Comparison of ENCODE assay signal across 13 cellular contexts in genomic region chr17:15659663-15660062, GRCh38. TPM values are rescaled to one million over a fixed set of nuclear protein-coding genes. Genes with fewer than 3 reads are reported as not detected.
DNase-seq lines count a peak whose midpoint lies in the region; ATAC-seq and TF ChIP-seq lines count a peak whose summit lies in the region.
"Had no signal": no experiment of that assay in that cellular context is flagged by ENCODE, and none has a peak within 500 bp of the region (broad histone marks: within the 10 kb centered on the region; RNA-seq: fewer than 3 reads in every experiment).

No MANE protein-coding gene starts in this region.

- H3K4me2 ChIP-seq in Karpas-422 (ENCODE audit: low read depth, low read length, poor library complexity, severe bottlenecking) (no peak overlapping the region), smooth muscle cell (no peak overlapping the region)

- H3K4me3 ChIP-seq in Karpas-422 (ENCODE audit: low read length), result no peak overlapping the region
- no peak overlapping the region for H3K4me3 ChIP-seq in smooth muscle cell
- H3K4me3 ChIP-seq: ascending aorta had no signal

- no peak overlapping the region for H3K9ac ChIP-seq in Karpas-422 (ENCODE audit: low read length)
- H3K9ac ChIP-seq in smooth muscle cell (ENCODE audit: low read depth), result no peak overlapping the region

- TF ChIP-seq CTCF in smooth muscle cell (IDR thresholded peaks at IDR 0.05; ENCODE audit: borderline replicate concordance, insufficient read depth, poor library complexity, severe bottlenecking), result no peak

- no peaks in the 10 kb centered on the region for H3K9me3 Mint-ChIP-seq in stimulated activated memory B cell treated with anti-CD40 and anti-IgM and Interleukin-4, amounts not matched to agents 10 μg/mL and 1 μg/mL and 100 μg/mL, for 72 hours
- H3K9me3 Mint-ChIP-seq in activated naive CD4-positive, alpha-beta T cell treated with anti-CD3 and anti-CD28 coated beads, Interleukin-2, amount 10 ng/mL, durations not matched to agents 7 days and 5 days, result no peaks in the 10 kb centered on the region

- no peaks in the 10 kb centered on the region for H3K9me3 ChIP-seq in Karpas-422 (ENCODE audit: low read length)
- H3K9me3 ChIP-seq in smooth muscle cell (replicated peaks; ENCODE audit: low read depth), result no peaks in the 10 kb centered on the region
- H3K9me3 ChIP-seq: ascending aorta had no signal

- H3K4me3 Mint-ChIP-seq in stimulated activated memory B cell treated with anti-CD40 and anti-IgM and Interleukin-4, amounts not matched to agents 10 μg/mL and 1 μg/mL and 100 μg/mL, for 72 hours, result no peak overlapping the region
- no peak overlapping the region for H3K4me3 Mint-ChIP-seq in activated naive CD4-positive, alpha-beta T cell treated with anti-CD3 and anti-CD28 coated beads, Interleukin-2, amount 10 ng/mL, durations not matched to agents 7 days and 5 days

- peak; percentile 24 for DNase-seq in Karpas-422
- DNase-seq in cerebellum (ENCODE audit: low spot score), result peak; percentile 8
- peak; percentile 23 for DNase-seq in iPS-NIHi7 (ENCODE audit: extremely low spot score)
- DNase-seq in smooth muscle cell (lab: John Stamatoyannopoulos, UW; ENCODE audit: unreplicated experiment), result no peak
- no peak for DNase-seq in SIG-M5 treated with dmso at 0.1 percent for 504 hours (lab: John Stamatoyannopoulos, UW; ENCODE audit: unreplicated experiment)
- DNase-seq in NOMO-1 treated with DMSO at 0.1 percent for 48 hours (lab: John Stamatoyannopoulos, UW; ENCODE audit: unreplicated experiment), result no peak
- no peak for DNase-seq in activated naive CD4-positive, alpha-beta T cell treated with anti-CD3 and anti-CD28 coated beads, Interleukin-2, amount 10 ng/mL, durations not matched to agents 7 days and 5 days
- DNase-seq: activated CD4-positive, CD25-positive, alpha-beta regulatory T cell treated with anti-CD3 and anti-CD28 coated beads, Interleukin-2, amount 50 U/mL, for 72 hours; DND-41; NCI-H1694; NCI-H774 had no signal

- H3F3A ChIP-seq in smooth muscle cell (ENCODE audit: low read depth), result peaks cover 3% of the 10 kb centered on the region

- H2AFZ ChIP-seq in Karpas-422 (ENCODE audit: low read length) (no peak overlapping the region), smooth muscle cell (ENCODE audit: low read depth) (no peak overlapping the region)

- no peak overlapping the region for H3K27ac ChIP-seq in Karpas-422 (ENCODE audit: low read length)
- H3K27ac ChIP-seq in smooth muscle cell (ENCODE audit: low read depth), result peak overlapping the region; percentile 84
- H3K27ac ChIP-seq: ascending aorta had no signal

- 63% methylated on average over 4 of the region's 4 CpGs for WGBS in smooth muscle cell (ENCODE audit: low lambda C conversion rate)

- no peaks in the 10 kb centered on the region for H3K4me1 ChIP-seq in Karpas-422 (ENCODE audit: low read length)
- H3K4me1 ChIP-seq in smooth muscle cell (ENCODE audit: low read depth), result peaks cover 9% of the 10 kb centered on the region
- H3K4me1 ChIP-seq: ascending aorta had no signal

- H3K36me3 ChIP-seq in Karpas-422 (ENCODE audit: insufficient read depth, low read length) (no peaks in the 10 kb centered on the region), smooth muscle cell (ENCODE audit: low read depth) (no peaks in the 10 kb centered on the region)
- H3K36me3 ChIP-seq: ascending aorta had no signal

- H3K27me3 Mint-ChIP-seq in stimulated activated memory B cell treated with anti-CD40 and anti-IgM and Interleukin-4, amounts not matched to agents 10 μg/mL and 1 μg/mL and 100 μg/mL, for 72 hours, result no peaks in the 10 kb centered on the region
- H3K27me3 Mint-ChIP-seq in activated naive CD4-positive, alpha-beta T cell treated with anti-CD3 and anti-CD28 coated beads, Interleukin-2, amount 10 ng/mL, durations not matched to agents 7 days and 5 days, result no peaks in the 10 kb centered on the region

- no peak for ATAC-seq in stimulated activated memory B cell treated with anti-CD40 and anti-IgM and Interleukin-4, amounts not matched to agents 10 μg/mL and 1 μg/mL and 100 μg/mL, for 72 hours

- no peaks in the 10 kb centered on the region for H3K79me2 ChIP-seq in Karpas-422 (ENCODE audit: low read length)
- no peaks in the 10 kb centered on the region for H3K79me2 ChIP-seq in smooth muscle cell (ENCODE audit: low read depth)

- CTCF ChIA-PET in activated naive CD4-positive, alpha-beta T cell treated with anti-CD3 and anti-CD28 coated beads, Interleukin-2, amount 10 ng/mL, durations not matched to agents 7 days and 5 days (lab: Charles Lee), result no interaction called here

- no peak overlapping the region for H3K27ac Mint-ChIP-seq in stimulated activated memory B cell treated with anti-CD40 and anti-IgM and Interleukin-4, amounts not matched to agents 10 μg/mL and 1 μg/mL and 100 μg/mL, for 72 hours
- no peak overlapping the region for H3K27ac Mint-ChIP-seq in activated naive CD4-positive, alpha-beta T cell treated with anti-CD3 and anti-CD28 coated beads, Interleukin-2, amount 10 ng/mL, durations not matched to agents 7 days and 5 days

- H3K27me3 ChIP-seq in Karpas-422 (ENCODE audit: low read length), result no peaks in the 10 kb centered on the region
- H3K27me3 ChIP-seq in smooth muscle cell (ENCODE audit: low read depth), result no peaks in the 10 kb centered on the region
- H3K27me3 ChIP-seq: ascending aorta had no signal

- peaks cover 69% of the 10 kb centered on the region for H3K36me3 Mint-ChIP-seq in stimulated activated memory B cell treated with anti-CD40 and anti-IgM and Interleukin-4, amounts not matched to agents 10 μg/mL and 1 μg/mL and 100 μg/mL, for 72 hours
- peaks cover 6% of the 10 kb centered on the region for H3K36me3 Mint-ChIP-seq in activated naive CD4-positive, alpha-beta T cell treated with anti-CD3 and anti-CD28 coated beads, Interleukin-2, amount 10 ng/mL, durations not matched to agents 7 days and 5 days

- peaks cover 10% of the 10 kb centered on the region for H3K4me1 Mint-ChIP-seq in stimulated activated memory B cell treated with anti-CD40 and anti-IgM and Interleukin-4, amounts not matched to agents 10 μg/mL and 1 μg/mL and 100 μg/mL, for 72 hours
- peaks cover 2% of the 10 kb centered on the region for H3K4me1 Mint-ChIP-seq in activated naive CD4-positive, alpha-beta T cell treated with anti-CD3 and anti-CD28 coated beads, Interleukin-2, amount 10 ng/mL, durations not matched to agents 7 days and 5 days

- H4K20me1 ChIP-seq in Karpas-422 (ENCODE audit: insufficient read depth, low read depth, low read length) (no peaks in the 10 kb centered on the region), smooth muscle cell (ENCODE audit: low read depth) (no peaks in the 10 kb centered on the region)

- H3K9me2 ChIP-seq in Karpas-422 (replicated peaks; ENCODE audit: insufficient read depth, low read length), result no peaks in the 10 kb centered on the region

RNA-seq across cellular contexts. Expression of gene TRIM16, which starts 24.4 kb away (rescaled TPM):
- 10.9 and 13.2 TPM in 2 replicates for total RNA-seq in Karpas-422 (2014; rRNA removed; shearing (Covaris generic); ENCODE audit: low replicate concordance)
- total RNA-seq in cerebellum, result 23.3 TPM
- 20.7 and 27.3 TPM in 2 replicates for total RNA-seq in smooth muscle cell
- 29.7 and 43.0 TPM in 2 replicates for polyA plus RNA-seq in smooth muscle cell

RNA-seq across cellular contexts. Expression of gene ZNF286A, which starts 39.9 kb away (rescaled TPM):
- 50.5 and 51.3 TPM in 2 replicates for total RNA-seq in Karpas-422 (2014; rRNA removed; shearing (Covaris generic); ENCODE audit: low replicate concordance)
- 72.0 TPM for total RNA-seq in cerebellum
- total RNA-seq in smooth muscle cell, result 39.6 and 52.8 TPM in 2 replicates
- 9.2 and 17.9 TPM in 2 replicates for polyA plus RNA-seq in smooth muscle cell

RNA-seq across cellular contexts. Expression of gene FBXW10B, which starts 40.2 kb away (rescaled TPM):
- total RNA-seq in Karpas-422 (2014; rRNA removed; shearing (Covaris generic); ENCODE audit: low replicate concordance), result 0.26 TPM in 1 of 2 replicates, not detected in the other
- total RNA-seq in cerebellum (1.4 TPM), smooth muscle cell (3.1 and 3.4 TPM in 2 replicates)
- 0.23 and 1.4 TPM in 2 replicates for polyA plus RNA-seq in smooth muscle cell
- total RNA-seq: ascending aorta had no signal

Comparison
In these comparisons a context has a peak if more than half of its experiments do, and no peak if none do; other contexts are left out.
1. DNase-seq: peak in Karpas-422 (single experiment), cerebellum (single experiment) and iPS-NIHi7 (single experiment); none in smooth muscle cell (single experiment), SIG-M5 treated with dmso at 0.1 percent for 504 hours (single experiment), NOMO-1 treated with DMSO at 0.1 percent for 48 hours (single experiment) and activated naive CD4-positive, alpha-beta T cell treated with anti-CD3 and anti-CD28 coated beads, Interleukin-2, amount 10 ng/mL, durations not matched to agents 7 days and 5 days (single experiment).